ENCODE assay signal across 23 cellular contexts in the genomic region with DNA sequence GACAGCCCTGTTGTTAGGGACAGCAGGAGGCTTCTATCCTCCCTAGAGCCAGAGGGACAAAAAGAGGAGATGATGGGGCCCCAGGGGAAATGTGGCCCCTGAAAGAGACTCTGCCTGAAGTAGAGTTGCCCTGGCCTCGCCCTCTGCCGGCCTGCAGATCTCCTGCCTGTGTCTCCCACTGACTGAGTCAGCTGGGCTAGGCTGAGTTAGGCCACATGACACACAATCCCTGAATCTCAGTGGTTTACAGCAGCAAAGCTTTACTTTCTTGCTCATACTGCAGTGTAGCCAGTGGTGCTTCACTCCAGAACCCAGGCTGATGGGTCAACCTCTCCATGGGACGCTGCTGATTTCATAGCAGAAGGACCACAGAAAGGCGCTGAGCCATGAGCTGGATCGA. TPM values are rescaled to one million over a fixed set of nuclear protein-coding genes. Genes with fewer than 3 reads are reported as not detected.
"Had no signal": no experiment of that assay in that cellular context is flagged by ENCODE, and none has a peak within 500 bp of the region (broad histone marks: within the 10 kb centered on the region; RNA-seq: fewer than 3 reads in every experiment).

No MANE protein-coding gene starts in this region.

- H3K36me3 Mint-ChIP-seq: activated naive CD8-positive, alpha-beta T cell; type B pancreatic cell had no signal

- ATAC-seq: left lobe of liver, T-helper 17 cell had no signal

- H2AFZ ChIP-seq: hepatocyte had no signal

- FAIRE-seq: endothelial cell of umbilical vein had no signal

- H3K4me2 ChIP-seq: hepatocyte had no signal

- H3K27ac Mint-ChIP-seq: activated naive CD8-positive, alpha-beta T cell; dendritic cell treated with granulocyte-macrophage colony-stimulating factor and Interleukin-4, amounts not matched to agents 40 ng/mL and 50 ng/mL, for 4 days; nephron progenitor cell; progenitor cell of endocrine pancreas; T-helper 17 cell; type B pancreatic cell had no signal

- H3K36me3 ChIP-seq: suprapubic skin had no signal

- H3K4me3 Mint-ChIP-seq: activated naive CD8-positive, alpha-beta T cell; dendritic cell treated with granulocyte-macrophage colony-stimulating factor and Interleukin-4, amounts not matched to agents 40 ng/mL and 50 ng/mL, for 4 days; nephron progenitor cell; T-helper 17 cell; type B pancreatic cell had no signal

- H3K27me3 Mint-ChIP-seq: dendritic cell treated with granulocyte-macrophage colony-stimulating factor and Interleukin-4, amounts not matched to agents 40 ng/mL and 50 ng/mL, for 4 days had no signal

- DNase-seq: activated CD4-positive, alpha-beta T cell treated with anti-CD3 and anti-CD28 coated beads, Interleukin-2, amount 50 U/mL, for 48 hours; effector CD8-positive, alpha-beta T cell; foreskin fibroblast; islet precursor cell; midbrain; nephron progenitor cell; occipital lobe; stimulated activated CD4-positive, alpha-beta T cell treated with anti-CD3 and anti-CD28 coated beads, Interleukin-12 subunit alpha, Interleukin-12 subunit beta, amount 100 ng/mL, for 4 hours; stimulated activated CD4-positive, alpha-beta T cell treated with anti-CD3 and anti-CD28 coated beads, Interleukin-1b, Interleukin-23, amount 100 ng/mL, for 48 hours; stimulated activated CD8-positive, alpha-beta memory T cell treated with anti-CD3 and anti-CD28 coated beads, Interleukin-4, amount 100 ng/mL, for 48 hours; stimulated activated naive CD4-positive, alpha-beta T cell treated with Interleukin-2 at 50 U/mL for 16 hours; T-helper 17 cell had no signal

- H3K4me3 ChIP-seq: hepatocyte, lung, suprapubic skin had no signal

- H3K9me3 Mint-ChIP-seq: dendritic cell treated with granulocyte-macrophage colony-stimulating factor and Interleukin-4, amounts not matched to agents 40 ng/mL and 50 ng/mL, for 4 days; nephron progenitor cell had no signal

- H3K27ac ChIP-seq: hepatocyte, suprapubic skin, VCaP had no signal

- H3K27me3 ChIP-seq: hepatocyte, suprapubic skin had no signal

- H3K9me3 ChIP-seq: suprapubic skin had no signal

- H3K4me1 ChIP-seq: suprapubic skin had no signal

- H3K79me2 ChIP-seq: hepatocyte had no signal

RNA-seq across cellular contexts. Expression of a gene that starts 23.5 kb away (rescaled TPM):
- total RNA-seq: endothelial cell of umbilical vein, hepatocyte, left lobe of liver, lung, myocyte, progenitor cell of endocrine pancreas, suprapubic skin, T-helper 17 cell had no signal
- polyA plus RNA-seq: endothelial cell of umbilical vein, hepatocyte had no signal
